8 cellular contexts compared by ENCODE assay signal in genomic region chr6:125986956-125987617, GRCh38. TPM values are rescaled to one million over a fixed set of nuclear protein-coding genes. Genes with fewer than 3 reads are reported as not detected.
DNase-seq lines count a peak whose midpoint lies in the region; ATAC-seq and TF ChIP-seq lines count a peak whose summit lies in the region.

No MANE protein-coding gene starts in this region.

- ATAC-seq in HG02571 (IDR thresholded peaks at IDR 0.05; ENCODE audit: unreplicated experiment) (peak; percentile 18), aorta (ENCODE audit: low FRiP score) (no peak)

- H3K27ac ChIP-seq in liver (ENCODE audit: low read depth in 1 of 2, low read length in 2 of 2) (peak overlapping the region; percentile 82 to 90), aorta (ENCODE audit: low read depth in 1 of 2, low read length in 2 of 2) (peak overlapping the region; percentile 2 to 18)

- WGBS in liver = 12% methylated on average over 11 of the region's 11 CpGs
- WGBS in aorta, 2 donors = 15 to 16% methylated on average over 11 of the region's 11 CpGs

- H3K36me3 Mint-ChIP-seq in MCF 10A (ENCODE audit: insufficient read depth, unreplicated experiment) (no peaks in the 10 kb centered on the region), chondrocyte (ENCODE audit: low read depth) (no peaks in the 10 kb centered on the region)

- H3K9me3 ChIP-seq in liver (ENCODE audit: control insufficient read depth in 4 of 4, low read length in 3 of 4) (no peaks in the 10 kb centered on the region), aorta (ENCODE audit: control insufficient read depth, low read length) (no peaks in the 10 kb centered on the region)

- TF ChIP-seq RAD21 in liver (IDR thresholded peaks at IDR 0.05) = no peak

- H3K9me3 Mint-ChIP-seq in MCF 10A (ENCODE audit: unreplicated experiment) = no peaks in the 10 kb centered on the region
- H3K9me3 Mint-ChIP-seq in chondrocyte (ENCODE audit: low read depth) = no peaks in the 10 kb centered on the region

- H3K4me1 Mint-ChIP-seq in MCF 10A (ENCODE audit: insufficient read depth, unreplicated experiment) (no peaks in the 10 kb centered on the region), chondrocyte (ENCODE audit: low read depth) (peaks cover 12% of the 10 kb centered on the region)

- TF ChIP-seq CTCF in MCF 10A (IDR thresholded peaks at IDR 0.05; ENCODE audit: unreplicated experiment) (no peak), liver (IDR thresholded peaks at IDR 0.05; ENCODE audit: low read depth, low read length, missing input control) (no peak), chondrocyte (IDR thresholded peaks at IDR 0.05) (no peak)

- no peaks in the 10 kb centered on the region for H3K27me3 ChIP-seq in liver (ENCODE audit: control insufficient read depth in 4 of 4, insufficient read depth in 4 of 4, low read length in 3 of 4)
- H3K27me3 ChIP-seq in aorta (ENCODE audit: control insufficient read depth in 1 of 2, insufficient read depth in 2 of 2, low read length in 1 of 2) = no peaks in the 10 kb centered on the region

- H3K27me3 Mint-ChIP-seq in MCF 10A (ENCODE audit: insufficient read depth, unreplicated experiment) (no peaks in the 10 kb centered on the region), chondrocyte (ENCODE audit: low read depth) (no peaks in the 10 kb centered on the region)

- intact Hi-C loops in MCF 10A (cut with micrococcal nuclease) (no loop called here), aorta (cut with DNase I) (no loop called here)

- H3K4me1 ChIP-seq in liver (ENCODE audit: control insufficient read depth in 4 of 4, insufficient read depth in 4 of 4, low read length in 3 of 4) (peaks cover 2 to 32% (median 20%) of the 10 kb centered on the region in 4 donors), aorta (ENCODE audit: control insufficient read depth in 1 of 2, insufficient read depth in 2 of 2, low read length in 2 of 2) (peaks cover 4 to 5% of the 10 kb centered on the region in 2 donors)

- H3K27ac Mint-ChIP-seq in MCF 10A (ENCODE audit: low read depth, unreplicated experiment) (no peak overlapping the region), chondrocyte (ENCODE audit: unreplicated experiment) (no peak overlapping the region)

- POLR2A ChIA-PET in MCF 10A (lab: Yijun Ruan, JAX) = interaction anchor here (0.5 to 4.0 kb wide), 34 partner anchors 9 to 1280 kb away, joined by 3 to 36 read pairs (median 4); partner anchors contain the start of genes HDDC2, HINT3, NCOA7 and RNF146

- DNase-seq in DMS 273 (lab: John Stamatoyannopoulos, UW; ENCODE audit: unreplicated experiment) (peak; percentile 67), DMS 273 treated with DMSO at 0.1 percent for 48 hours (lab: John Stamatoyannopoulos, UW) (no peak), NCI-H2029 (lab: John Stamatoyannopoulos, UW) (peak; percentile 53), MCF 10A (ENCODE audit: unreplicated experiment) (peak; percentile 49), aorta (no peak), chondrocyte (ENCODE audit: low spot score) (no peak)

- TSS peak; percentile 67 for BruUV-seq in MCF 10A (replicated peaks; lab: Mats Ljungman, UMichigan)

- H3K36me3 ChIP-seq in liver (ENCODE audit: control insufficient read depth in 4 of 4, insufficient read depth in 3 of 4, low read depth in 1 of 4, low read length in 3 of 4) (no peaks in the 10 kb centered on the region), aorta (ENCODE audit: control insufficient read depth in 1 of 2, insufficient read depth in 2 of 2, low read length in 1 of 2) (no peaks in the 10 kb centered on the region)

- peak overlapping the region; percentile 80 to 93 (median 85) for H3K4me3 ChIP-seq in liver (ENCODE audit: low read depth in 1 of 3, low read length in 3 of 3)
- H3K4me3 ChIP-seq in aorta (ENCODE audit: low read length in 2 of 2) = peak overlapping the region; percentile 51 to 92

- H3K9ac ChIP-seq in liver (ENCODE audit: low read depth in 1 of 2, low read length in 2 of 2) = peak overlapping the region; percentile 79 to 91

- CTCF ChIA-PET in MCF 10A (lab: Yijun Ruan, JAX) = interaction anchor here (0.6 to 5.5 kb wide), 13 partner anchors 8 to 652 kb away, joined by 3 to 35 read pairs (median 4); partner anchors contain the start of genes HINT3 and NCOA7

- H3K4me3 Mint-ChIP-seq in MCF 10A (ENCODE audit: unreplicated experiment) (no peak overlapping the region), chondrocyte (ENCODE audit: unreplicated experiment) (no peak overlapping the region)

TF ChIP-seq in liver, 16 proteins besides CTCF, POLR2A, EP300 and RAD21:
- no peak for TF ChIP-seq HNF4G (IDR thresholded peaks at IDR 0.05)
- no peak for TF ChIP-seq ATF3 (IDR thresholded peaks at IDR 0.05)
- TF ChIP-seq JUND (IDR thresholded peaks at IDR 0.05) = no peak
- no peak for TF ChIP-seq RXRA (IDR thresholded peaks at IDR 0.05)
- TF ChIP-seq MAX (IDR thresholded peaks at IDR 0.05) = no peak
- no peak for TF ChIP-seq TAF1 (conservative IDR thresholded peaks at IDR 0.05)
- TF ChIP-seq ZBTB33 (IDR thresholded peaks at IDR 0.05) = no peak
- no peak for TF ChIP-seq GABPA (IDR thresholded peaks at IDR 0.05 in 1 of 2, conservative IDR thresholded peaks at IDR 0.05 in 1 of 2)
- no peak for TF ChIP-seq EGR1 (IDR thresholded peaks at IDR 0.05; ENCODE audit: low read depth in 2 of 2)
- TF ChIP-seq NR2F2 (IDR thresholded peaks at IDR 0.05) = no peak
- TF ChIP-seq REST (IDR thresholded peaks at IDR 0.05) = no peak
- TF ChIP-seq FOXA1 (IDR thresholded peaks at IDR 0.05) = no peak

RNA-seq across cellular contexts. Expression of gene TRMT11, which starts 0.7 kb away (rescaled TPM):
- total RNA-seq in MCF 10A (2022) = 28.8 and 32.5 TPM in 2 replicates
- 10 to 100 TPM in 1 of 2 donors, 1 to 10 TPM in 1; 9.9 to 82.3 TPM for total RNA-seq in liver
- polyA plus RNA-seq in liver = 10 to 100 TPM; 10.3 to 24.1 TPM
- 10 to 100 TPM; 30.4 to 34.3 TPM for total RNA-seq in aorta
- polyA plus RNA-seq in aorta = 10 to 100 TPM; 13.9 to 23.0 TPM
- total RNA-seq in chondrocyte = 12.0 to 21.0 TPM (median 15.4 TPM) in 3 replicates

RNA-seq across cellular contexts. Expression of gene HINT3, which starts 30.5 kb away (rescaled TPM):
- total RNA-seq in MCF 10A (2022) (17.9 and 20.2 TPM in 2 replicates), liver (10 to 100 TPM; 12.1 to 17.4 TPM), aorta (10 to 100 TPM; 16.2 to 20.1 TPM), chondrocyte (15.7 to 19.7 TPM (median 19.3 TPM) in 3 replicates)
- polyA plus RNA-seq in liver (1 to 10 TPM; 5.6 to 9.2 TPM), aorta (10 to 100 TPM; 15.6 to 37.4 TPM)

Comparison
In these comparisons a context has a peak if more than half of its experiments do, and no peak if none do; other contexts are left out.
1. DNase-seq: peak in DMS 273 (single experiment), NCI-H2029 (single experiment) and MCF 10A (single experiment); none in DMS 273 treated with DMSO at 0.1 percent for 48 hours (single experiment), aorta (0 of 2) and chondrocyte (single experiment).